ENCODE assay signal across 1 cellular context in genomic region chr11:116426761-116427160, GRCh38.
TF ChIP-seq lines count a peak whose summit lies in the region.

No MANE protein-coding gene starts in this region.

TF ChIP-seq in SK-N-SH, 30 proteins besides CTCF, POLR2A, EP300 and RAD21 (continued from another document):
- TF ChIP-seq, protein P1, sequence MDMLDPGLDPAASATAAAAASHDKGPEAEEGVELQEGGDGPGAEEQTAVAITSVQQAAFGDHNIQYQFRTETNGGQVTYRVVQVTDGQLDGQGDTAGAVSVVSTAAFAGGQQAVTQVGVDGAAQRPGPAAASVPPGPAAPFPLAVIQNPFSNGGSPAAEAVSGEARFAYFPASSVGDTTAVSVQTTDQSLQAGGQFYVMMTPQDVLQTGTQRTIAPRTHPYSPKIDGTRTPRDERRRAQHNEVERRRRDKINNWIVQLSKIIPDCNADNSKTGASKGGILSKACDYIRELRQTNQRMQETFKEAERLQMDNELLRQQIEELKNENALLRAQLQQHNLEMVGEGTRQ (IDR thresholded peaks at IDR 0.05; ENCODE audit: borderline replicate concordance, low read depth, low read length): no peak
TF ChIP-seq in SK-N-SH: peak in this region for 0.
